In genomic region chr2:96532641-96533291, GRCh38 we compare ENCODE assay signal across 9 cellular contexts. TPM values are rescaled to one million over a fixed set of nuclear protein-coding genes. Genes with fewer than 3 reads are reported as not detected.
DNase-seq lines count a peak whose midpoint lies in the region; ATAC-seq and TF ChIP-seq lines count a peak whose summit lies in the region.
"Had no signal": no experiment of that assay in that cellular context is flagged by ENCODE, and none has a peak within 500 bp of the region (broad histone marks: within the 10 kb centered on the region; RNA-seq: fewer than 3 reads in every experiment).

No MANE protein-coding gene starts in this region.

- intact Hi-C loops in body of pancreas (cut with DNase I) (no loop called here), tibial artery (cut with DNase I; ENCODE audit: low total_unique reads) (loop anchor here (10.0 kb wide), 1 partner anchor 102 kb away; the partner anchor contains the start of gene KANSL3)

- no peaks in the 10 kb centered on the region for H3K36me3 ChIP-seq in body of pancreas (replicated peaks in 1 of 2; ENCODE audit: insufficient read depth in 1 of 2, low read depth in 2 of 2)
- H3K36me3 ChIP-seq in mucosa of rectum (ENCODE audit: control insufficient read depth in 2 of 2, insufficient read depth in 2 of 2, low read length in 2 of 2) = no peaks in the 10 kb centered on the region
- no peaks in the 10 kb centered on the region for H3K36me3 ChIP-seq in tibial artery

- peak overlapping the region in 1 of 2 donors; percentile 15 for H3K9ac ChIP-seq in mucosa of rectum (ENCODE audit: low read depth in 1 of 2, low read length in 2 of 2)

- 77 to 82% methylated on average over 4 to 7 of the region's 7 CpGs for WGBS in body of pancreas, 2 donors

- TF ChIP-seq POLR2A in body of pancreas (IDR thresholded peaks at IDR 0.05) = no peak

- H3K9me3 Mint-ChIP-seq in activated T-cell treated with anti-CD3 and anti-CD28 coated beads, Interleukin-2, amount 50 U/mL, for 72 hours = no peaks in the 10 kb centered on the region

- peak overlapping the region; percentile 83 to 86 for H3K4me3 Mint-ChIP-seq in activated T-cell treated with anti-CD3 and anti-CD28 coated beads, Interleukin-2, amount 50 U/mL, for 72 hours

- H3K27me3 Mint-ChIP-seq in activated T-cell treated with anti-CD3 and anti-CD28 coated beads, Interleukin-2, amount 50 U/mL, for 72 hours (ENCODE audit: low read depth) = no peaks in the 10 kb centered on the region

- H3K27me3 ChIP-seq in body of pancreas = no peaks in the 10 kb centered on the region
- H3K27me3 ChIP-seq in mucosa of rectum (ENCODE audit: control insufficient read depth in 2 of 2, insufficient read depth in 2 of 2, low read length in 2 of 2) = no peaks in the 10 kb centered on the region
- H3K27me3 ChIP-seq in tibial artery = no peaks in the 10 kb centered on the region

- DNase-seq in activated T-cell treated with anti-CD3 and anti-CD28 coated beads, Interleukin-2, amount 50 U/mL, for 72 hours = peak in 1 of 2 donors; percentile 21
- DNase-seq in activated T-cell treated with anti-CD3 and anti-CD28 coated beads for 4 hours (no peak), body of pancreas (no peak), tibial artery (no peak), globus pallidus (ENCODE audit: low spot score) (no peak), pons (ENCODE audit: low spot score) (no peak)
- DNase-seq in stimulated activated naive CD4-positive, alpha-beta T cell treated with Interleukin-2 at 50 U/mL for 16 hours (lab: John Stamatoyannopoulos, UW) = no peak
- DNase-seq: cortex of kidney had no signal

- H3K27ac Mint-ChIP-seq in activated T-cell treated with anti-CD3 and anti-CD28 coated beads, Interleukin-2, amount 50 U/mL, for 72 hours = peak overlapping the region; percentile 98

- H3K27ac ChIP-seq in body of pancreas (peak overlapping the region; percentile 40 to 68 (median 45)), mucosa of rectum (ENCODE audit: low read depth in 2 of 2, low read length in 2 of 2) (peak overlapping the region; percentile 80 to 81), tibial artery (peak overlapping the region; percentile 89 to 97)

- H3K9me3 ChIP-seq in body of pancreas = no peaks in the 10 kb centered on the region
- no peaks in the 10 kb centered on the region for H3K9me3 ChIP-seq in mucosa of rectum (ENCODE audit: control insufficient read depth in 2 of 2, low read length in 2 of 2)
- no peaks in the 10 kb centered on the region for H3K9me3 ChIP-seq in tibial artery

- H3K36me3 Mint-ChIP-seq in activated T-cell treated with anti-CD3 and anti-CD28 coated beads, Interleukin-2, amount 50 U/mL, for 72 hours (ENCODE audit: insufficient read depth in 2 of 2) = peaks cover 3% of the 10 kb centered on the region in 2 donors

- peaks cover 85% of the 10 kb centered on the region for H3K4me1 Mint-ChIP-seq in activated T-cell treated with anti-CD3 and anti-CD28 coated beads, Interleukin-2, amount 50 U/mL, for 72 hours (ENCODE audit: low read depth)

- no peak for ATAC-seq in activated T-cell treated with anti-CD3 and anti-CD28 coated beads, Interleukin-2, amount 50 U/mL, for 72 hours (replicated peaks in 1 of 2)
- ATAC-seq in body of pancreas = no peak

- no peak overlapping the region for H3K4me3 ChIP-seq in body of pancreas
- H3K4me3 ChIP-seq in mucosa of rectum (ENCODE audit: low read length in 2 of 2) = no peak overlapping the region
- H3K4me3 ChIP-seq in tibial artery = no peak overlapping the region

- H3K4me1 ChIP-seq in body of pancreas (peaks cover 22% of the 10 kb centered on the region), mucosa of rectum (ENCODE audit: control insufficient read depth in 2 of 2, insufficient read depth in 2 of 2, low read length in 2 of 2) (peaks cover 46 to 54% of the 10 kb centered on the region in 2 donors), tibial artery (peaks cover 10 to 83% (median 77%) of the 10 kb centered on the region in 4 donors)

- TF ChIP-seq CTCF in body of pancreas (IDR thresholded peaks at IDR 0.05) (no peak), tibial artery (IDR thresholded peaks at IDR 0.05) (no peak)

RNA-seq across cellular contexts. Expression of gene ARID5A, which starts 3.8 kb away (rescaled TPM):
- total RNA-seq in activated T-cell treated with anti-CD3 and anti-CD28 coated beads, Interleukin-2, amount 50 U/mL, for 72 hours = 100 to 1,000 TPM; 424 to 433 TPM
- 1 to 10 TPM; 8.9 to 9.6 TPM for total RNA-seq in body of pancreas

RNA-seq across cellular contexts. Expression of gene NEURL3, which starts 27.6 kb away (rescaled TPM):
- total RNA-seq in activated T-cell treated with anti-CD3 and anti-CD28 coated beads, Interleukin-2, amount 50 U/mL, for 72 hours = 1 to 10 TPM; 4.4 to 5.3 TPM
- 10 to 100 TPM; 40.7 to 71.2 TPM for total RNA-seq in body of pancreas

Comparison
In these comparisons a context has a peak if more than half of its experiments do, and no peak if none do; other contexts are left out.
1. RNA of gene ARID5A, which starts 3.8 kb away (total RNA-seq): 424 to 433 TPM in activated T-cell treated with anti-CD3 and anti-CD28 coated beads, Interleukin-2, amount 50 U/mL, for 72 hours; 8.9 to 9.6 TPM in body of pancreas; every median in the first group is over 10 times any median in the second.
2. RNA of gene NEURL3, which starts 27.6 kb away (total RNA-seq): 40.7 to 71.2 TPM in body of pancreas; 4.4 to 5.3 TPM in activated T-cell treated with anti-CD3 and anti-CD28 coated beads, Interleukin-2, amount 50 U/mL, for 72 hours; every median in the first group is over 4 times any median in the second.
3. Peak in every context shown above with its lines, with median percentiles within 50 percentile points of each other: H3K27ac ChIP-seq.